ENCODE assay signal across 25 cellular contexts in genomic region chr7:154748387-154748786, GRCh38.
"Had no signal": no experiment of that assay in that cellular context is flagged by ENCODE, and none has a peak within 500 bp of the region (broad histone marks: within the 10 kb centered on the region; RNA-seq: fewer than 3 reads in every experiment).

No MANE protein-coding gene starts in this region.

- H3K27ac Mint-ChIP-seq: effector memory CD8-positive, alpha-beta T cell; naive thymus-derived CD4-positive, alpha-beta T cell; neural progenitor cell; type B pancreatic cell had no signal

- ATAC-seq: effector memory CD8-positive, alpha-beta T cell; left lung; naive thymus-derived CD4-positive, alpha-beta T cell; sciatic nerve had no signal

- H3K4me1 Mint-ChIP-seq: naive thymus-derived CD4-positive, alpha-beta T cell had no signal

- DNase-seq: cortex of kidney; effector memory CD8-positive, alpha-beta T cell; erythroblast; esophagus squamous epithelium; foreskin melanocyte; head of caudate nucleus; kidney; left lung; mammary epithelial cell; mesendoderm; midbrain; naive thymus-derived CD4-positive, alpha-beta T cell; nucleus accumbens; stimulated activated CD4-positive, alpha-beta T cell treated with anti-CD3 and anti-CD28 coated beads, Interleukin-12 subunit alpha, Interleukin-12 subunit beta, amount 100 ng/mL, for 4 hours; stimulated activated CD4-positive, alpha-beta T cell treated with anti-CD3 and anti-CD28 coated beads, Interleukin-1b, Interleukin-23, amount 100 ng/mL, for 48 hours; stimulated activated CD4-positive, alpha-beta T cell treated with anti-CD3 and anti-CD28 coated beads, Interleukin-4, amount 100 ng/mL, for 1 hour; stimulated activated CD8-positive, alpha-beta memory T cell treated with anti-CD3 and anti-CD28 coated beads, Interleukin-4, amount 100 ng/mL, for 48 hours; stimulated activated naive CD4-positive, alpha-beta T cell; substantia nigra; testis; tibial artery had no signal

- H3K9me3 Mint-ChIP-seq: nephron, neural progenitor cell, type B pancreatic cell had no signal

- H3K4me3 Mint-ChIP-seq: effector memory CD8-positive, alpha-beta T cell; naive thymus-derived CD4-positive, alpha-beta T cell; nephron; neural progenitor cell; type B pancreatic cell had no signal
